6 cellular contexts compared by ENCODE assay signal in the genomic region with DNA sequence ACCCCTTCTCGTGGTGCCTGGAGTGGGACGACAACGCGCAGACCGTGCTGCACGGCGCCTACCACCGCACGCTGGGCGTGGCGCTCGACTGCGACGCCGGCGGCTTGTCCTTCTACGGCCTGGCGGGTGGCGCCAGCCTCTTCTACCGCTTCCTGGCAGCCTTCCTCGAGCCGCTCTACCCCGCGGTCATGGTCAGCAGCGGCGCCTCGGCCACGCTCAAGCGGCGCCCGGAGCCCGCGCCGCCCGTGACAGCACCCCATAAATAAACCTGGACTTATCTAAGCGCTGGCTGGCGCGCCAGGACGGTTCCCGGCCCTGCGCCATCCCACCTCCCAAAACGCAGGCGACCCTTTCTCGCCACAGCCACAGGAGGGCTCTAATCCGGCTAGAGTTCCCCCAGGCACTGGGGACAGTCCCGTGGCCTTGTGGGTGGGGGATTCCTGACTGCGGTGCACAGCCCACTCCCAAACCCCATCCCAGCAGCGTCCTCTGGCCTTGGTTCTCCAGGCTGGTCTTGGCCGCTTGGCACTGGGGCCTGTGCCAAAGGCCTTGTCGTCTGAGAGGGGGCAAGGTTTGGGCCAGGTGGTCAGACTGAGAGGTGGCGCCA. TPM values are rescaled to one million over a fixed set of nuclear protein-coding genes. Genes with fewer than 3 reads are reported as not detected.
A peak's percentile ranks its signal among the peaks of the same experiment; 100 is the strongest.
DNase-seq lines count a peak whose midpoint lies in the region; ATAC-seq and TF ChIP-seq lines count a peak whose summit lies in the region.

No MANE protein-coding gene starts in this region.

- H3K9me3 ChIP-seq in DOHH2 (ENCODE audit: control insufficient read depth, insufficient read depth, low read length) = no peaks in the 10 kb centered on the region

- H3K4me1 ChIP-seq in DOHH2 (ENCODE audit: control insufficient read depth, low read length) = peaks cover 10% of the 10 kb centered on the region

- peak; percentile 33 for TF ChIP-seq CTCF in DOHH2 (IDR thresholded peaks at IDR 0.05; ENCODE audit: low read depth, low read length, poor library complexity, severe bottlenecking)
- TF ChIP-seq CTCF in astrocyte of the spinal cord (IDR thresholded peaks at IDR 0.05; ENCODE audit: low read depth, low read length) = peak; percentile 14

- peaks cover 0 to 13% (median 11%) of the 10 kb centered on the region in 3 donors for H3K27me3 Mint-ChIP-seq in naive B cell

- peaks cover 6 to 23% (median 18%) of the 10 kb centered on the region in 3 donors for H3K4me1 Mint-ChIP-seq in naive B cell

- H3K36me3 Mint-ChIP-seq in naive B cell = no peaks in the 10 kb centered on the region

- peak overlapping the region; percentile 80 to 89 (median 84) for H3K4me3 Mint-ChIP-seq in naive B cell

- H3K27me3 ChIP-seq in DOHH2 (ENCODE audit: control insufficient read depth, low read length) = peaks cover 41% of the 10 kb centered on the region

- H3K4me3 ChIP-seq in DOHH2 (ENCODE audit: low read length) (peak overlapping the region; percentile 57), astrocyte of the spinal cord (ENCODE audit: low read depth, low read length) (no peak overlapping the region)

- no peaks in the 10 kb centered on the region for H3K79me2 ChIP-seq in DOHH2 (ENCODE audit: control insufficient read depth, low read length)

- in situ Hi-C loops in astrocyte of the spinal cord (cut with HindIII; ENCODE audit: low sequenced_read_pairs) = no loop called here

- peak overlapping the region in 4 of 6 donors; percentile 9 to 86 (median 82) for H3K27ac Mint-ChIP-seq in naive B cell

- DNase-seq in NCI-H146 treated with DMSO at 0.1 percent for 48 hours (lab: John Stamatoyannopoulos, UW; ENCODE audit: unreplicated experiment) (peak; percentile 47), astrocyte of the spinal cord (ENCODE audit: low read depth, low spot score) (peak; percentile 32), naive B cell (peak; percentile 36), NCI-H1048 (lab: John Stamatoyannopoulos, UW) (no peak)

- H4K20me1 ChIP-seq in DOHH2 (ENCODE audit: control insufficient read depth, insufficient read depth, low read depth, low read length) = no peaks in the 10 kb centered on the region

- H3K27ac ChIP-seq in DOHH2 (ENCODE audit: low read depth, low read length) = no peak overlapping the region

- no peaks in the 10 kb centered on the region for H3K36me3 ChIP-seq in DOHH2 (ENCODE audit: control insufficient read depth, low read length)

- peak overlapping the region; percentile 71 for H3K4me2 ChIP-seq in DOHH2 (ENCODE audit: low read length)

- ATAC-seq in naive B cell (ENCODE audit: low read depth in 2 of 2) (peak; percentile 81 to 85), HG02870 (IDR thresholded peaks at IDR 0.05; ENCODE audit: unreplicated experiment) (no peak)

- H3F3A ChIP-seq in DOHH2 (ENCODE audit: control insufficient read depth, insufficient read depth) = no peaks in the 10 kb centered on the region

- H3K9me2 ChIP-seq in DOHH2 (replicated peaks; ENCODE audit: control insufficient read depth, low read length) = no peaks in the 10 kb centered on the region

- no peaks in the 10 kb centered on the region for H3K9me3 Mint-ChIP-seq in naive B cell

RNA-seq across cellular contexts. Expression of gene SLC16A5, which starts 10.2 kb away (rescaled TPM):
- 1 to 10 TPM; 1.1 to 4.0 (median 2.1) TPM for polyA plus RNA-seq in naive B cell (ENCODE audit: low read depth in 6 of 6)

RNA-seq across cellular contexts. Expression of gene KCTD2, which starts 30.6 kb away (rescaled TPM):
- 1 to 10 TPM; 2.9 to 9.8 (median 4.8) TPM for polyA plus RNA-seq in naive B cell (ENCODE audit: low read depth in 6 of 6)

RNA-seq across cellular contexts. Expression of gene ATP5PD, which starts 30.8 kb away (rescaled TPM):
- polyA plus RNA-seq in naive B cell (ENCODE audit: low read depth in 6 of 6) = 100 to 1,000 TPM; 191 to 306 (median 269) TPM

RNA-seq across cellular contexts. Expression of gene ARMC7, which starts 32.2 kb away (rescaled TPM):
- 1 to 10 TPM; 2.0 to 6.0 (median 4.5) TPM for polyA plus RNA-seq in naive B cell (ENCODE audit: low read depth in 6 of 6)

RNA-seq across cellular contexts. Expression of gene NT5C, which starts 53.9 kb away (rescaled TPM):
- 100 to 1,000 TPM in 3 of 6 donors, 10 to 100 TPM in 3; 85.0 to 136 (median 111) TPM for polyA plus RNA-seq in naive B cell (ENCODE audit: low read depth in 6 of 6)
